Comparison of ENCODE assay signal across 14 cellular contexts in genomic region chr14:99538275-99538674, GRCh38. TPM values are rescaled to one million over a fixed set of nuclear protein-coding genes. Genes with fewer than 3 reads are reported as not detected.
DNase-seq lines count a peak whose midpoint lies in the region; FAIRE-seq and TF ChIP-seq lines count a peak whose summit lies in the region.
"Had no signal": no experiment of that assay in that cellular context is flagged by ENCODE, and none has a peak within 500 bp of the region (broad histone marks: within the 10 kb centered on the region; RNA-seq: fewer than 3 reads in every experiment).

No MANE protein-coding gene starts in this region.

- H3K27me3 ChIP-seq in esophagus squamous epithelium = no peaks in the 10 kb centered on the region
- no peaks in the 10 kb centered on the region for H3K27me3 ChIP-seq in osteoblast (ENCODE audit: insufficient read depth, low read length)

- peaks cover 12 to 90% (median 31%) of the 10 kb centered on the region in 3 donors for H3K4me1 ChIP-seq in esophagus squamous epithelium
- H3K4me1 ChIP-seq in osteoblast (ENCODE audit: insufficient read depth, low read length) = peaks cover 37% of the 10 kb centered on the region

- WGBS in esophagus squamous epithelium, 2 donors = 59 to 60% methylated on average over 3 to 6 of the region's 9 CpGs

- H3K27me3 Mint-ChIP-seq in activated T-helper 1 cell treated with anti-CD3 and anti-CD28 coated beads, Interleukin-12 subunit alpha, Interleukin-12 subunit beta, Interleukin-2, Interleukin-4 antibody, amounts not matched to agents 30 ng/mL and 10 ng/mL and 1 ng/mL, durations not matched to agents 14 hours and 24 hours and 36 hours (ENCODE audit: insufficient read depth) = no peaks in the 10 kb centered on the region
- H3K27me3 Mint-ChIP-seq: activated T-helper 17 cell treated with anti-CD3 and anti-CD28 coated beads, Interleukin-2, amount 50 U/mL, for 72 hours had no signal

- no peak overlapping the region for H3K4me3 ChIP-seq in esophagus squamous epithelium
- no peak overlapping the region for H3K4me3 ChIP-seq in osteoblast (ENCODE audit: insufficient read depth, low read length)

- H3K9me3 Mint-ChIP-seq in activated T-helper 1 cell treated with anti-CD3 and anti-CD28 coated beads, Interleukin-12 subunit alpha, Interleukin-12 subunit beta, Interleukin-2, Interleukin-4 antibody, amounts not matched to agents 30 ng/mL and 10 ng/mL and 1 ng/mL, durations not matched to agents 14 hours and 24 hours and 36 hours = no peaks in the 10 kb centered on the region
- H3K9me3 Mint-ChIP-seq: activated B cell treated with CpG ODN at 0.5 μM for 24 hours; activated T-helper 17 cell treated with anti-CD3 and anti-CD28 coated beads, Interleukin-2, amount 50 U/mL, for 72 hours had no signal

- peaks cover 7% of the 10 kb centered on the region for H3K79me2 ChIP-seq in osteoblast (ENCODE audit: insufficient read depth, low read length)

- H3K9me3 ChIP-seq in esophagus squamous epithelium = no peaks in the 10 kb centered on the region
- no peaks in the 10 kb centered on the region for H3K9me3 ChIP-seq in osteoblast (ENCODE audit: low read depth, low read length)

- no peaks in the 10 kb centered on the region for H3K36me3 Mint-ChIP-seq in activated T-helper 1 cell treated with anti-CD3 and anti-CD28 coated beads, Interleukin-12 subunit alpha, Interleukin-12 subunit beta, Interleukin-2, Interleukin-4 antibody, amounts not matched to agents 30 ng/mL and 10 ng/mL and 1 ng/mL, durations not matched to agents 14 hours and 24 hours and 36 hours (ENCODE audit: low read depth)

- no peak overlapping the region for H3K4me3 Mint-ChIP-seq in activated T-helper 1 cell treated with anti-CD3 and anti-CD28 coated beads, Interleukin-12 subunit alpha, Interleukin-12 subunit beta, Interleukin-2, Interleukin-4 antibody, amounts not matched to agents 30 ng/mL and 10 ng/mL and 1 ng/mL, durations not matched to agents 14 hours and 24 hours and 36 hours
- H3K4me3 Mint-ChIP-seq: activated B cell treated with CpG ODN at 0.5 μM for 24 hours; activated T-helper 17 cell treated with anti-CD3 and anti-CD28 coated beads, Interleukin-2, amount 50 U/mL, for 72 hours had no signal

- H4K20me1 ChIP-seq in osteoblast (ENCODE audit: insufficient read depth, low read length) = peaks cover 7% of the 10 kb centered on the region

- peak; percentile 52 for DNase-seq in Daoy (ENCODE audit: low read depth)
- DNase-seq in RCC 7860 (ENCODE audit: low spot score) = peak; percentile 37
- DNase-seq in esophagus squamous epithelium (lab: John Stamatoyannopoulos, UW) = no peak
- DNase-seq in osteoblast (ENCODE audit: insufficient read length, low spot score, missing footprints) = peak; percentile 96
- no peak for DNase-seq in stimulated activated CD4-positive, alpha-beta T cell treated with anti-CD3 and anti-CD28 coated beads, Interleukin-2, amount 100 ng/mL, for 48 hours
- DNase-seq in activated CD8-positive, alpha-beta memory T cell treated with anti-CD3 and anti-CD28 coated beads, Interleukin-2, amount 50 U/mL, for 48 hours = no peak
- no peak for DNase-seq in activated T-helper 1 cell treated with anti-CD3 and anti-CD28 coated beads, Interleukin-12 subunit alpha, Interleukin-12 subunit beta, Interleukin-2, Interleukin-4 antibody, amounts not matched to agents 30 ng/mL and 10 ng/mL and 1 ng/mL, durations not matched to agents 14 hours and 24 hours and 36 hours (ENCODE audit: low spot score)
- DNase-seq in hippocampal formation (lab: John Stamatoyannopoulos, UW) = no peak
- DNase-seq: activated B cell treated with CpG ODN at 0.5 μM for 24 hours, mammary epithelial cell, NCI-H1417 treated with DMSO at 0.1 percent for 48 hours, OCI-M1 had no signal

- H3K4me1 Mint-ChIP-seq in activated T-helper 1 cell treated with anti-CD3 and anti-CD28 coated beads, Interleukin-12 subunit alpha, Interleukin-12 subunit beta, Interleukin-2, Interleukin-4 antibody, amounts not matched to agents 30 ng/mL and 10 ng/mL and 1 ng/mL, durations not matched to agents 14 hours and 24 hours and 36 hours (ENCODE audit: low read depth) = no peaks in the 10 kb centered on the region
- H3K4me1 Mint-ChIP-seq: activated T-helper 17 cell treated with anti-CD3 and anti-CD28 coated beads, Interleukin-2, amount 50 U/mL, for 72 hours had no signal

- peaks cover 0 to 25% (median 0%) of the 10 kb centered on the region in 3 donors for H3K36me3 ChIP-seq in esophagus squamous epithelium
- H3K36me3 ChIP-seq in osteoblast (ENCODE audit: insufficient read depth, low read length) = no peaks in the 10 kb centered on the region

- H3K27ac ChIP-seq in esophagus squamous epithelium (peak overlapping the region; percentile 5 to 82 (median 61)), osteoblast (ENCODE audit: low read depth, low read length) (peak overlapping the region; percentile 20)

- intact Hi-C loops in esophagus squamous epithelium (cut with DNase I) = no loop called here
- intact Hi-C loops in activated T-helper 1 cell treated with anti-CD3 and anti-CD28 coated beads, Interleukin-12 subunit alpha, Interleukin-12 subunit beta, Interleukin-2, Interleukin-4 antibody, amounts not matched to agents 30 ng/mL and 10 ng/mL and 1 ng/mL, durations not matched to agents 14 hours and 24 hours and 36 hours (cut with micrococcal nuclease) = no loop called here

- TF ChIP-seq CTCF in esophagus squamous epithelium (IDR thresholded peaks at IDR 0.05) = no peak
- peak; percentile 40 for TF ChIP-seq CTCF in osteoblast (IDR thresholded peaks at IDR 0.05; ENCODE audit: extremely low read depth, low read depth, low read length)

- peak; percentile 11 for FAIRE-seq in RCC 7860 (lab: Jason Lieb, UNC)
- FAIRE-seq: colon had no signal

- peak overlapping the region; percentile 45 for H2AFZ ChIP-seq in osteoblast (ENCODE audit: low read length)

- no peak overlapping the region for H3K27ac Mint-ChIP-seq in activated T-helper 1 cell treated with anti-CD3 and anti-CD28 coated beads, Interleukin-12 subunit alpha, Interleukin-12 subunit beta, Interleukin-2, Interleukin-4 antibody, amounts not matched to agents 30 ng/mL and 10 ng/mL and 1 ng/mL, durations not matched to agents 14 hours and 24 hours and 36 hours
- H3K27ac Mint-ChIP-seq: activated B cell treated with CpG ODN at 0.5 μM for 24 hours; activated T-helper 17 cell treated with anti-CD3 and anti-CD28 coated beads, Interleukin-2, amount 50 U/mL, for 72 hours had no signal

- peak overlapping the region; percentile 41 for H3K4me2 ChIP-seq in osteoblast (ENCODE audit: insufficient read depth, low read length)

- no peak for TF ChIP-seq POLR2A in esophagus squamous epithelium (IDR thresholded peaks at IDR 0.05)

RNA-seq across cellular contexts. Expression of gene CCNK, which starts 57.1 kb away (rescaled TPM):
- 5.3 and 19.2 TPM in 2 replicates for total RNA-seq in Daoy (2014; rRNA removed; shearing (Covaris generic))
- total RNA-seq in esophagus squamous epithelium (10 to 100 TPM; 13.4 to 39.9 (median 29.5) TPM), osteoblast (28.6 and 35.4 TPM in 2 replicates)
- 80.8 and 87.1 TPM in 2 replicates for total RNA-seq in activated T-helper 1 cell treated with anti-CD3 and anti-CD28 coated beads, Interleukin-12 subunit alpha, Interleukin-12 subunit beta, Interleukin-2, Interleukin-4 antibody, amounts not matched to agents 30 ng/mL and 10 ng/mL and 1 ng/mL, durations not matched to agents 14 hours and 24 hours and 36 hours

RNA-seq across cellular contexts. Expression of gene SETD3, which starts 57.6 kb away (rescaled TPM):
- total RNA-seq in Daoy (2014; rRNA removed; shearing (Covaris generic)) = 81.8 and 116 TPM in 2 replicates
- total RNA-seq in esophagus squamous epithelium (10 to 100 TPM; 29.1 to 65.4 (median 36.3) TPM), osteoblast (58.6 and 65.1 TPM in 2 replicates)
- 60.6 and 61.7 TPM in 2 replicates for total RNA-seq in activated T-helper 1 cell treated with anti-CD3 and anti-CD28 coated beads, Interleukin-12 subunit alpha, Interleukin-12 subunit beta, Interleukin-2, Interleukin-4 antibody, amounts not matched to agents 30 ng/mL and 10 ng/mL and 1 ng/mL, durations not matched to agents 14 hours and 24 hours and 36 hours

Comparison
In these comparisons a context has a peak if more than half of its experiments do, and no peak if none do; other contexts are left out.
1. DNase-seq: peak in Daoy (single experiment), RCC 7860 (single experiment) and osteoblast (single experiment); none in esophagus squamous epithelium (single experiment), stimulated activated CD4-positive, alpha-beta T cell treated with anti-CD3 and anti-CD28 coated beads, Interleukin-2, amount 100 ng/mL, for 48 hours (0 of 2), activated CD8-positive, alpha-beta memory T cell treated with anti-CD3 and anti-CD28 coated beads, Interleukin-2, amount 50 U/mL, for 48 hours (single experiment), activated T-helper 1 cell treated with anti-CD3 and anti-CD28 coated beads, Interleukin-12 subunit alpha, Interleukin-12 subunit beta, Interleukin-2, Interleukin-4 antibody, amounts not matched to agents 30 ng/mL and 10 ng/mL and 1 ng/mL, durations not matched to agents 14 hours and 24 hours and 36 hours (single experiment) and hippocampal formation (0 of 2).